ENCODE assay signal across 9 cellular contexts in genomic region chr13:23610187-23610576, GRCh38. TPM values are rescaled to one million over a fixed set of nuclear protein-coding genes. Genes with fewer than 3 reads are reported as not detected.
DNase-seq lines count a peak whose midpoint lies in the region; ATAC-seq and TF ChIP-seq lines count a peak whose summit lies in the region.
"Had no signal": no experiment of that assay in that cellular context is flagged by ENCODE, and none has a peak within 500 bp of the region (broad histone marks: within the 10 kb centered on the region; RNA-seq: fewer than 3 reads in every experiment).

No MANE protein-coding gene starts in this region.

- intact Hi-C loops in left ventricle myocardium inferior (cut with micrococcal nuclease) (no loop called here), ascending aorta (cut with DNase I) (loop anchor here (10.0 kb wide), 1 partner anchor 85 kb away; no protein-coding TSS in a partner anchor)

- H3K27me3 ChIP-seq in left ventricle myocardium inferior (ENCODE audit: low read depth) (no peaks in the 10 kb centered on the region), ascending aorta (no peaks in the 10 kb centered on the region)

- H3K4me3 ChIP-seq in left ventricle myocardium inferior (peak overlapping the region; percentile 34), ascending aorta (no peak overlapping the region)

- H3K4me1 Mint-ChIP-seq in stimulated activated memory B cell treated with anti-CD40 and anti-IgM and Interleukin-4, amounts not matched to agents 10 μg/mL and 1 μg/mL and 100 μg/mL, for 72 hours = peaks cover 21% of the 10 kb centered on the region

- peak; percentile 25 for DNase-seq in MV-4-11 (lab: John Stamatoyannopoulos, UW)
- peak; percentile 58 for DNase-seq in left ventricle myocardium inferior
- no peak for DNase-seq in retina
- DNase-seq in ascending aorta (ENCODE audit: low spot score in 2 of 2) = no peak
- no peak for DNase-seq in activated T-cell treated with anti-CD3 and anti-CD28 coated beads, Interleukin-2, amount 50 U/mL, for 48 hours
- DNase-seq: NCI-H146; stimulated activated CD4-positive, alpha-beta T cell treated with anti-CD3 and anti-CD28 coated beads, Interleukin-12 subunit alpha, Interleukin-12 subunit beta, amount 100 ng/mL, for 4 hours had no signal

- peak; percentile 42 for ATAC-seq in GM18867 (IDR thresholded peaks at IDR 0.05; ENCODE audit: unreplicated experiment)
- no peak for ATAC-seq in stimulated activated memory B cell treated with anti-CD40 and anti-IgM and Interleukin-4, amounts not matched to agents 10 μg/mL and 1 μg/mL and 100 μg/mL, for 72 hours

- no peaks in the 10 kb centered on the region for H3K36me3 Mint-ChIP-seq in stimulated activated memory B cell treated with anti-CD40 and anti-IgM and Interleukin-4, amounts not matched to agents 10 μg/mL and 1 μg/mL and 100 μg/mL, for 72 hours

- peaks cover 22% of the 10 kb centered on the region for H3K27me3 Mint-ChIP-seq in stimulated activated memory B cell treated with anti-CD40 and anti-IgM and Interleukin-4, amounts not matched to agents 10 μg/mL and 1 μg/mL and 100 μg/mL, for 72 hours

- TF ChIP-seq CTCF in left ventricle myocardium inferior (IDR thresholded peaks at IDR 0.05; ENCODE audit: borderline replicate concordance) (no peak), ascending aorta (IDR thresholded peaks at IDR 0.05) (no peak)

- H3K36me3 ChIP-seq in left ventricle myocardium inferior (peaks cover 6% of the 10 kb centered on the region), ascending aorta (no peaks in the 10 kb centered on the region)

- no peaks in the 10 kb centered on the region for H3K9me3 ChIP-seq in left ventricle myocardium inferior (replicated peaks)
- no peaks in the 10 kb centered on the region for H3K9me3 ChIP-seq in ascending aorta

- H3K27ac ChIP-seq in left ventricle myocardium inferior (replicated peaks) (peak overlapping the region; percentile 77), ascending aorta (no peak overlapping the region)

- H3K4me1 ChIP-seq in left ventricle myocardium inferior = peaks cover 43% of the 10 kb centered on the region
- no peaks in the 10 kb centered on the region for H3K4me1 ChIP-seq in ascending aorta

- no peak overlapping the region for H3K4me3 Mint-ChIP-seq in stimulated activated memory B cell treated with anti-CD40 and anti-IgM and Interleukin-4, amounts not matched to agents 10 μg/mL and 1 μg/mL and 100 μg/mL, for 72 hours

- H3K27ac Mint-ChIP-seq in stimulated activated memory B cell treated with anti-CD40 and anti-IgM and Interleukin-4, amounts not matched to agents 10 μg/mL and 1 μg/mL and 100 μg/mL, for 72 hours = peak overlapping the region; percentile 44

- H3K9me3 Mint-ChIP-seq in stimulated activated memory B cell treated with anti-CD40 and anti-IgM and Interleukin-4, amounts not matched to agents 10 μg/mL and 1 μg/mL and 100 μg/mL, for 72 hours = no peaks in the 10 kb centered on the region

RNA-seq across cellular contexts. Expression of gene TNFRSF19, which starts 40.0 kb away (rescaled TPM):
- total RNA-seq in left ventricle myocardium inferior (25.9 TPM), ascending aorta (0.85 TPM)

Comparison
In these comparisons a context has a peak if more than half of its experiments do, and no peak if none do; other contexts are left out.
1. DNase-seq: peak in MV-4-11 (single experiment) and left ventricle myocardium inferior (single experiment); none in retina (single experiment), ascending aorta (0 of 2) and activated T-cell treated with anti-CD3 and anti-CD28 coated beads, Interleukin-2, amount 50 U/mL, for 48 hours (0 of 2).
2. RNA of gene TNFRSF19, which starts 40.0 kb away (total RNA-seq): 25.9 TPM in left ventricle myocardium inferior (single experiment); 0.85 TPM in ascending aorta (single experiment); every median in the first group is over 10 times any median in the second.